Comparison of ENCODE assay signal across 1 cellular context in genomic region chrX:47482512-47483309, GRCh38.
TF ChIP-seq lines count a peak whose summit lies in the region.

ZNF41 (minus strand) TSS chrX:47483222; CDS start chrX:47467481, 15,741 bp downstream.

TF ChIP-seq in HepG2, 621 proteins besides CTCF, POLR2A, EP300 and RAD21 (continued from another document and continues in another):
- TF ChIP-seq, protein P1, sequence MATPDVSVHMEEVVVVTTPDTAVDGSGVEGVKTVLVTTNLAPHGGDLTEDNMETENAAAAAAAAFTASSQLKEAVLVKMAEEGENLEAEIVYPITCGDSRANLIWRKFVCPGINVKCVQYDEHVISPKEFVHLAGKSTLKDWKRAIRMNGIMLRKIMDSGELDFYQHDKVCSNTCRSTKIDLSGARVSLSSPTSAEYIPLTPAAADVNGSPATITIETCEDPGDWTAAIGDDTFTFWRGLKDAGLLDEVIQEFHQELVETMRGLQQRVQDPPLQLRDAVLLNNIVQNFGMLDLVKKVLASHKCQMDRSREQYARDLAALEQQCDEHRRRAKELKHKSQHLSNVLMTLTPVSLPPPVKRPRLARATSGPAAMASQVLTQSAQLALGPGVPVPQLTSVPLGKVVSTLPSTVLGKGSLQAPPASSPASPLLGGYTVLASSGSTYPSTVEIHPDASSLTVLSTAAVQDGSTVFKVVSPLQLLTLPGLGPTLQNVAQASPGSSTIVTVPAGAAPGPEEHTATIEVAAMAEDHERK (CRISPR knock-in tag; IDR thresholded peaks at IDR 0.05; ENCODE audit: low read depth), result peak; percentile 74
- peak; percentile 34; the same call in 1 of the 2 replicates for TF ChIP-seq SP4 (CRISPR knock-in tag; IDR thresholded peaks at IDR 0.05)
- TF ChIP-seq MEF2D (CRISPR knock-in tag; IDR thresholded peaks at IDR 0.05), result no peak
- TF ChIP-seq, protein P2, sequence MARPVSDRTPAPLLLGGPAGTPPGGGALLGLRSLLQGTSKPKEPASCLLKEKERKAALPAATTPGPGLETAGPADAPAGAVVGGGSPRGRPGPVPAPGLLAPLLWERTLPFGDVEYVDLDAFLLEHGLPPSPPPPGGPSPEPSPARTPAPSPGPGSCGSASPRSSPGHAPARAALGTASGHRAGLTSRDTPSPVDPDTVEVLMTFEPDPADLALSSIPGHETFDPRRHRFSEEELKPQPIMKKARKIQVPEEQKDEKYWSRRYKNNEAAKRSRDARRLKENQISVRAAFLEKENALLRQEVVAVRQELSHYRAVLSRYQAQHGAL (CRISPR knock-in tag; IDR thresholded peaks at IDR 0.05; ENCODE audit: not compliant biosample characterization), result no peak
- no peak for TF ChIP-seq MBD4 (IDR thresholded peaks at IDR 0.05; ENCODE audit: borderline replicate concordance, low read length)
- no peak for TF ChIP-seq RARA (CRISPR knock-in tag; IDR thresholded peaks at IDR 0.05)
- no peak for TF ChIP-seq ZKSCAN1 (IDR thresholded peaks at IDR 0.05; ENCODE audit: low read length)
- TF ChIP-seq PHF8 (CRISPR knock-in tag; IDR thresholded peaks at IDR 0.05), result peak; percentile 70
- no peak for TF ChIP-seq ZMAT3 (CRISPR knock-in tag; conservative IDR thresholded peaks at IDR 0.05)
- TF ChIP-seq DMAP1 (CRISPR knock-in tag; IDR thresholded peaks at IDR 0.05), result peak; percentile 33; the same call in 1 of the 2 replicates
- TF ChIP-seq ZFP36 (IDR thresholded peaks at IDR 0.05; ENCODE audit: borderline replicate concordance, low read depth, low read length, partially characterized antibody), result no peak
- TF ChIP-seq ZNF567 (CRISPR knock-in tag; IDR thresholded peaks at IDR 0.05; ENCODE audit: borderline replicate concordance), result no peak
- no peak for TF ChIP-seq IKZF1 (IDR thresholded peaks at IDR 0.05)
- no peak; the same call in 1 of the 2 replicates for TF ChIP-seq ZSCAN21 (CRISPR knock-in tag; IDR thresholded peaks at IDR 0.05; ENCODE audit: borderline replicate concordance)
- TF ChIP-seq ASH2L (IDR thresholded peaks at IDR 0.05; ENCODE audit: insufficient read length, low read depth, low read length), result peak; percentile 43
- peak; percentile 72 for TF ChIP-seq ZHX2 (IDR thresholded peaks at IDR 0.05; ENCODE audit: low read depth)
- TF ChIP-seq ZHX2 (CRISPR knock-in tag; IDR thresholded peaks at IDR 0.05; ENCODE audit: borderline replicate concordance), result no peak
- TF ChIP-seq, protein P3, sequence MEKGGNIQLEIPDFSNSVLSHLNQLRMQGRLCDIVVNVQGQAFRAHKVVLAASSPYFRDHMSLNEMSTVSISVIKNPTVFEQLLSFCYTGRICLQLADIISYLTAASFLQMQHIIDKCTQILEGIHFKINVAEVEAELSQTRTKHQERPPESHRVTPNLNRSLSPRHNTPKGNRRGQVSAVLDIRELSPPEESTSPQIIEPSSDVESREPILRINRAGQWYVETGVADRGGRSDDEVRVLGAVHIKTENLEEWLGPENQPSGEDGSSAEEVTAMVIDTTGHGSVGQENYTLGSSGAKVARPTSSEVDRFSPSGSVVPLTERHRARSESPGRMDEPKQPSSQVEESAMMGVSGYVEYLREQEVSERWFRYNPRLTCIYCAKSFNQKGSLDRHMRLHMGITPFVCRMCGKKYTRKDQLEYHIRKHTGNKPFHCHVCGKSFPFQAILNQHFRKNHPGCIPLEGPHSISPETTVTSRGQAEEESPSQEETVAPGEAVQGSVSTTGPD (CRISPR knock-in tag; IDR thresholded peaks at IDR 0.05), result no peak
- TF ChIP-seq ZNF605 (CRISPR knock-in tag; IDR thresholded peaks at IDR 0.05), result no peak
- TF ChIP-seq, protein P4, sequence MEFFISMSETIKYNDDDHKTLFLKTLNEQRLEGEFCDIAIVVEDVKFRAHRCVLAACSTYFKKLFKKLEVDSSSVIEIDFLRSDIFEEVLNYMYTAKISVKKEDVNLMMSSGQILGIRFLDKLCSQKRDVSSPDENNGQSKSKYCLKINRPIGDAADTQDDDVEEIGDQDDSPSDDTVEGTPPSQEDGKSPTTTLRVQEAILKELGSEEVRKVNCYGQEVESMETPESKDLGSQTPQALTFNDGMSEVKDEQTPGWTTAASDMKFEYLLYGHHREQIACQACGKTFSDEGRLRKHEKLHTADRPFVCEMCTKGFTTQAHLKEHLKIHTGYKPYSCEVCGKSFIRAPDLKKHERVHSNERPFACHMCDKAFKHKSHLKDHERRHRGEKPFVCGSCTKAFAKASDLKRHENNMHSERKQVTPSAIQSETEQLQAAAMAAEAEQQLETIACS (CRISPR knock-in tag; IDR thresholded peaks at IDR 0.05), result peak; percentile 93
- no peak for TF ChIP-seq NR3C1 (CRISPR knock-in tag; IDR thresholded peaks at IDR 0.05)
- TF ChIP-seq CREM (IDR thresholded peaks at IDR 0.05), result no peak
- TF ChIP-seq CREM (CRISPR knock-in tag; IDR thresholded peaks at IDR 0.05), result no peak
- TF ChIP-seq POLR2AphosphoS5 (IDR thresholded peaks at IDR 0.05; ENCODE audit: low read depth, low read length), result no peak
- peak; percentile 26 for TF ChIP-seq HNRNPLL (IDR thresholded peaks at IDR 0.05; ENCODE audit: low read depth, low read length, poor library complexity, severe bottlenecking)
- TF ChIP-seq MAX (IDR thresholded peaks at IDR 0.05), result peak; percentile 41
- TF ChIP-seq ZNF33A (CRISPR knock-in tag; IDR thresholded peaks at IDR 0.05; ENCODE audit: borderline replicate concordance), result no peak
- TF ChIP-seq ZFX (CRISPR knock-in tag; IDR thresholded peaks at IDR 0.05; ENCODE audit: low read depth), result peak; percentile 46
- peak; percentile 51; the same call in 1 of the 3 replicates for TF ChIP-seq MXI1 (IDR thresholded peaks at IDR 0.05; ENCODE audit: borderline replicate concordance, low read depth, low read length)
- no peak for TF ChIP-seq BCL3 (CRISPR knock-in tag; IDR thresholded peaks at IDR 0.05)
- peak; percentile 50; the same call in 1 of the 2 replicates for TF ChIP-seq HDAC1 (CRISPR knock-in tag; IDR thresholded peaks at IDR 0.05)
- no peak for TF ChIP-seq ZNF740 (CRISPR knock-in tag; IDR thresholded peaks at IDR 0.05)
- no peak for TF ChIP-seq ZBTB20 (CRISPR knock-in tag; IDR thresholded peaks at IDR 0.05; ENCODE audit: borderline replicate concordance, low read depth)
- TF ChIP-seq RELA (CRISPR knock-in tag; IDR thresholded peaks at IDR 0.05), result no peak
- TF ChIP-seq ISX (CRISPR knock-in tag; conservative IDR thresholded peaks at IDR 0.05), result no peak
- TF ChIP-seq CCAR2 (optimal IDR thresholded peaks at IDR 0.05; ENCODE audit: low read depth, low read length), result no peak
- TF ChIP-seq, protein P5, sequence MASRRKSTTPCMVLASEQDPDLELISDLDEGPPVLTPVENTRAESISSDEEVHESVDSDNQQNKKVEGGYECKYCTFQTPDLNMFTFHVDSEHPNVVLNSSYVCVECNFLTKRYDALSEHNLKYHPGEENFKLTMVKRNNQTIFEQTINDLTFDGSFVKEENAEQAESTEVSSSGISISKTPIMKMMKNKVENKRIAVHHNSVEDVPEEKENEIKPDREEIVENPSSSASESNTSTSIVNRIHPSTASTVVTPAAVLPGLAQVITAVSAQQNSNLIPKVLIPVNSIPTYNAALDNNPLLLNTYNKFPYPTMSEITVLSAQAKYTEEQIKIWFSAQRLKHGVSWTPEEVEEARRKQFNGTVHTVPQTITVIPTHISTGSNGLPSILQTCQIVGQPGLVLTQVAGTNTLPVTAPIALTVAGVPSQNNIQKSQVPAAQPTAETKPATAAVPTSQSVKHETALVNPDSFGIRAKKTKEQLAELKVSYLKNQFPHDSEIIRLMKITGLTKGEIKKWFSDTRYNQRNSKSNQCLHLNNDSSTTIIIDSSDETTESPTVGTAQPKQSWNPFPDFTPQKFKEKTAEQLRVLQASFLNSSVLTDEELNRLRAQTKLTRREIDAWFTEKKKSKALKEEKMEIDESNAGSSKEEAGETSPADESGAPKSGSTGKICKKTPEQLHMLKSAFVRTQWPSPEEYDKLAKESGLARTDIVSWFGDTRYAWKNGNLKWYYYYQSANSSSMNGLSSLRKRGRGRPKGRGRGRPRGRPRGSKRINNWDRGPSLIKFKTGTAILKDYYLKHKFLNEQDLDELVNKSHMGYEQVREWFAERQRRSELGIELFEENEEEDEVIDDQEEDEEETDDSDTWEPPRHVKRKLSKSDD (CRISPR knock-in tag; IDR thresholded peaks at IDR 0.05; ENCODE audit: low read depth), result peak; percentile 86
- TF ChIP-seq ZIK1 (CRISPR knock-in tag; IDR thresholded peaks at IDR 0.05; ENCODE audit: borderline replicate concordance, low read depth), result no peak
- TF ChIP-seq ZNF781 (CRISPR knock-in tag; IDR thresholded peaks at IDR 0.05; ENCODE audit: borderline replicate concordance, not compliant biosample characterization), result no peak
- TF ChIP-seq ARHGAP35 (CRISPR knock-in tag; IDR thresholded peaks at IDR 0.05; ENCODE audit: borderline replicate concordance), result no peak
- peak; percentile 58 for TF ChIP-seq TAF1 (CRISPR knock-in tag; IDR thresholded peaks at IDR 0.05)
- TF ChIP-seq ZEB1 (IDR thresholded peaks at IDR 0.05; ENCODE audit: insufficient replicate concordance, low read depth), result no peak
- peak; percentile 63 for TF ChIP-seq ZNF687 (CRISPR knock-in tag; IDR thresholded peaks at IDR 0.05)
- TF ChIP-seq GTF3A (CRISPR knock-in tag; conservative IDR thresholded peaks at IDR 0.05), result no peak
- no peak for TF ChIP-seq PHF5A (CRISPR knock-in tag; IDR thresholded peaks at IDR 0.05; ENCODE audit: low read depth, unreplicated experiment)
- TF ChIP-seq ZNF713 (CRISPR knock-in tag; IDR thresholded peaks at IDR 0.05), result no peak
- TF ChIP-seq MED8 (CRISPR knock-in tag; IDR thresholded peaks at IDR 0.05; ENCODE audit: insufficient replicate concordance), result no peak
